ENCODE assay signal across 1 cellular context in genomic region chr15:55742927-55743614, GRCh38.
TF ChIP-seq lines count a peak whose summit lies in the region.

Gene PRTG (minus strand): TSS chr15:55743152. CDS start chr15:55742931, 221 bp downstream.

TF ChIP-seq in HepG2, 621 proteins besides CTCF, POLR2A, EP300 and RAD21 (continued from another document and continues in another):
- TF ChIP-seq ZNF280D (CRISPR knock-in tag; IDR thresholded peaks at IDR 0.05) (0 out of 2 replicates have a peak, but pooled peaks have one; percentile 38), FLYWCH1 (CRISPR knock-in tag; IDR thresholded peaks at IDR 0.05) (no peak), HMGXB4 (CRISPR knock-in tag; IDR thresholded peaks at IDR 0.05; ENCODE audit: borderline replicate concordance in 1 of 2, low read depth in 1 of 2) (peak; percentile 56 to 89; a peak in 3 of 4 replicates), FOSL1 (CRISPR knock-in tag; IDR thresholded peaks at IDR 0.05; ENCODE audit: borderline replicate concordance) (peak; percentile 11; the same call in 1 of the 2 replicates), SALL1 (CRISPR knock-in tag; IDR thresholded peaks at IDR 0.05) (peak; percentile 60; the same call in 1 of the 2 replicates), ZNF121 (CRISPR knock-in tag; IDR thresholded peaks at IDR 0.05) (0 out of 2 replicates have a peak, but pooled peaks have one; percentile 9), UBTF (CRISPR knock-in tag; IDR thresholded peaks at IDR 0.05) (peak; percentile 93), ZBTB10 (CRISPR knock-in tag; IDR thresholded peaks at IDR 0.05; ENCODE audit: borderline replicate concordance) (peak; percentile 80), BRD4 (CRISPR knock-in tag; IDR thresholded peaks at IDR 0.05) (peak; percentile 81), ZBED4 (CRISPR knock-in tag; IDR thresholded peaks at IDR 0.05; ENCODE audit: borderline replicate concordance) (peak; percentile 88; the same call in 1 of the 2 replicates), ZNF770 (CRISPR knock-in tag; IDR thresholded peaks at IDR 0.05) (peak; percentile 87), ZNF7 (CRISPR knock-in tag; IDR thresholded peaks at IDR 0.05) (no peak), ZNF496 (CRISPR knock-in tag; IDR thresholded peaks at IDR 0.05; ENCODE audit: insufficient replicate concordance) (no peak), ZNF260 (CRISPR knock-in tag; IDR thresholded peaks at IDR 0.05; ENCODE audit: borderline replicate concordance, low read depth) (no peak), ZSCAN25 (CRISPR knock-in tag; IDR thresholded peaks at IDR 0.05) (peak; percentile 58; the same call in 1 of the 2 replicates), ZBTB42 (CRISPR knock-in tag; IDR thresholded peaks at IDR 0.05) (peak; percentile 96), TERF1 (CRISPR knock-in tag; IDR thresholded peaks at IDR 0.05) (0 out of 2 replicates have a peak, but pooled peaks have one; percentile 88), ZMYM4 (CRISPR knock-in tag; IDR thresholded peaks at IDR 0.05) (peak; percentile 87; the same call in 1 of the 2 replicates), FOXC1 (CRISPR knock-in tag; IDR thresholded peaks at IDR 0.05; ENCODE audit: borderline replicate concordance) (0 out of 2 replicates have a peak, but pooled peaks have one; percentile 46), FOSL2 (CRISPR knock-in tag; IDR thresholded peaks at IDR 0.05) (0 out of 2 replicates have a peak, but pooled peaks have one; percentile 15), ZGPAT (CRISPR knock-in tag; IDR thresholded peaks at IDR 0.05) (peak; percentile 94), BCL6 (CRISPR knock-in tag; IDR thresholded peaks at IDR 0.05) (peak; percentile 59), KLF15 (CRISPR knock-in tag; IDR thresholded peaks at IDR 0.05; ENCODE audit: borderline replicate concordance) (no peak), ARNT2 (CRISPR knock-in tag; IDR thresholded peaks at IDR 0.05; ENCODE audit: low read depth) (peak; percentile 86; the same call in 1 of the 2 replicates), ZNF451 (CRISPR knock-in tag; IDR thresholded peaks at IDR 0.05) (no peak), KAT7 (CRISPR knock-in tag; IDR thresholded peaks at IDR 0.05; ENCODE audit: borderline replicate concordance) (peak; percentile 93; the same call in 1 of the 2 replicates), KLF6 (CRISPR knock-in tag; IDR thresholded peaks at IDR 0.05) (peak; percentile 72), PHF20 (CRISPR knock-in tag; IDR thresholded peaks at IDR 0.05) (peak; percentile 69), ZXDC (CRISPR knock-in tag; IDR thresholded peaks at IDR 0.05) (no peak), HNF4G (IDR thresholded peaks at IDR 0.05; ENCODE audit: borderline replicate concordance, low read depth, low read length) (peak; percentile 5; the same call in 1 of the 2 replicates), HNF4G (CRISPR knock-in tag; IDR thresholded peaks at IDR 0.05; ENCODE audit: borderline replicate concordance, low read depth) (peak; percentile 12; the same call in 1 of the 2 replicates), RXRB (CRISPR knock-in tag; IDR thresholded peaks at IDR 0.05; ENCODE audit: borderline replicate concordance) (peak; percentile 36; the same call in 1 of the 2 replicates), HOXA3 (CRISPR knock-in tag; IDR thresholded peaks at IDR 0.05) (peak; percentile 74), POGZ (CRISPR knock-in tag; IDR thresholded peaks at IDR 0.05) (peak; percentile 93), ZSCAN21 (CRISPR knock-in tag; IDR thresholded peaks at IDR 0.05; ENCODE audit: borderline replicate concordance) (peak; percentile 61; the same call in 1 of the 2 replicates)
